ENCODE assay signal across 2 cellular contexts in the genomic region with DNA sequence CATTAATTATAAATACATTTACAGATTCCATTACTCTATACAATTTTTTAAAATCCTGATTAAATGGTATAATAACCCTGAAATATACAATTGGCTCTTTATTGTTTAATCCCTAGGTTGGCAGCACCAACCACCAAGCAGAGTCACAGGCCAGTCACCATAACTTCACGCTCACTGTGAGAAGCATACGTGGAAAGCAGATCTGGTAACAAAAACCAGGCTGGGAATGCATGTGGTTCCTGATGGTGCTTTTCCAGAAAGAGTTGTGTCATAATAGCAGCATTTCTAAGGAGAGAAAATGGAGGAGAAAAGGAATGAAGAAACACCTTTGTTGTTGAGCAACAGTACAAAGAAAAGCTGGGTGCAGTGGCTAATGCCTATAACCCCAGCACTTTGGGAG.
TF ChIP-seq lines count a peak whose summit lies in the region.

No MANE protein-coding gene starts in this region.

TF ChIP-seq in H1, 55 proteins besides CTCF, POLR2A, EP300 and RAD21 (continues in another document):
- no peak for TF ChIP-seq ZNF274 (IDR thresholded peaks at IDR 0.05; ENCODE audit: borderline replicate concordance, extremely low read depth, low read length)
- no peak for TF ChIP-seq TBP (IDR thresholded peaks at IDR 0.05; ENCODE audit: low read depth, low read length)
- TF ChIP-seq BACH1 (IDR thresholded peaks at IDR 0.05; ENCODE audit: low read length): no peak
- TF ChIP-seq EGR1 (IDR thresholded peaks at IDR 0.05; ENCODE audit: borderline replicate concordance, low read depth, low read length): no peak
- no peak for TF ChIP-seq NANOG (IDR thresholded peaks at IDR 0.05; ENCODE audit: insufficient read depth, low read depth, low read length, poor library complexity, severe bottlenecking)
- no peak for TF ChIP-seq NRF1 (IDR thresholded peaks at IDR 0.05; ENCODE audit: low read depth, low read length)
- no peak for TF ChIP-seq TCF12 (IDR thresholded peaks at IDR 0.05; ENCODE audit: low read depth, low read length)
- TF ChIP-seq, protein P1, sequence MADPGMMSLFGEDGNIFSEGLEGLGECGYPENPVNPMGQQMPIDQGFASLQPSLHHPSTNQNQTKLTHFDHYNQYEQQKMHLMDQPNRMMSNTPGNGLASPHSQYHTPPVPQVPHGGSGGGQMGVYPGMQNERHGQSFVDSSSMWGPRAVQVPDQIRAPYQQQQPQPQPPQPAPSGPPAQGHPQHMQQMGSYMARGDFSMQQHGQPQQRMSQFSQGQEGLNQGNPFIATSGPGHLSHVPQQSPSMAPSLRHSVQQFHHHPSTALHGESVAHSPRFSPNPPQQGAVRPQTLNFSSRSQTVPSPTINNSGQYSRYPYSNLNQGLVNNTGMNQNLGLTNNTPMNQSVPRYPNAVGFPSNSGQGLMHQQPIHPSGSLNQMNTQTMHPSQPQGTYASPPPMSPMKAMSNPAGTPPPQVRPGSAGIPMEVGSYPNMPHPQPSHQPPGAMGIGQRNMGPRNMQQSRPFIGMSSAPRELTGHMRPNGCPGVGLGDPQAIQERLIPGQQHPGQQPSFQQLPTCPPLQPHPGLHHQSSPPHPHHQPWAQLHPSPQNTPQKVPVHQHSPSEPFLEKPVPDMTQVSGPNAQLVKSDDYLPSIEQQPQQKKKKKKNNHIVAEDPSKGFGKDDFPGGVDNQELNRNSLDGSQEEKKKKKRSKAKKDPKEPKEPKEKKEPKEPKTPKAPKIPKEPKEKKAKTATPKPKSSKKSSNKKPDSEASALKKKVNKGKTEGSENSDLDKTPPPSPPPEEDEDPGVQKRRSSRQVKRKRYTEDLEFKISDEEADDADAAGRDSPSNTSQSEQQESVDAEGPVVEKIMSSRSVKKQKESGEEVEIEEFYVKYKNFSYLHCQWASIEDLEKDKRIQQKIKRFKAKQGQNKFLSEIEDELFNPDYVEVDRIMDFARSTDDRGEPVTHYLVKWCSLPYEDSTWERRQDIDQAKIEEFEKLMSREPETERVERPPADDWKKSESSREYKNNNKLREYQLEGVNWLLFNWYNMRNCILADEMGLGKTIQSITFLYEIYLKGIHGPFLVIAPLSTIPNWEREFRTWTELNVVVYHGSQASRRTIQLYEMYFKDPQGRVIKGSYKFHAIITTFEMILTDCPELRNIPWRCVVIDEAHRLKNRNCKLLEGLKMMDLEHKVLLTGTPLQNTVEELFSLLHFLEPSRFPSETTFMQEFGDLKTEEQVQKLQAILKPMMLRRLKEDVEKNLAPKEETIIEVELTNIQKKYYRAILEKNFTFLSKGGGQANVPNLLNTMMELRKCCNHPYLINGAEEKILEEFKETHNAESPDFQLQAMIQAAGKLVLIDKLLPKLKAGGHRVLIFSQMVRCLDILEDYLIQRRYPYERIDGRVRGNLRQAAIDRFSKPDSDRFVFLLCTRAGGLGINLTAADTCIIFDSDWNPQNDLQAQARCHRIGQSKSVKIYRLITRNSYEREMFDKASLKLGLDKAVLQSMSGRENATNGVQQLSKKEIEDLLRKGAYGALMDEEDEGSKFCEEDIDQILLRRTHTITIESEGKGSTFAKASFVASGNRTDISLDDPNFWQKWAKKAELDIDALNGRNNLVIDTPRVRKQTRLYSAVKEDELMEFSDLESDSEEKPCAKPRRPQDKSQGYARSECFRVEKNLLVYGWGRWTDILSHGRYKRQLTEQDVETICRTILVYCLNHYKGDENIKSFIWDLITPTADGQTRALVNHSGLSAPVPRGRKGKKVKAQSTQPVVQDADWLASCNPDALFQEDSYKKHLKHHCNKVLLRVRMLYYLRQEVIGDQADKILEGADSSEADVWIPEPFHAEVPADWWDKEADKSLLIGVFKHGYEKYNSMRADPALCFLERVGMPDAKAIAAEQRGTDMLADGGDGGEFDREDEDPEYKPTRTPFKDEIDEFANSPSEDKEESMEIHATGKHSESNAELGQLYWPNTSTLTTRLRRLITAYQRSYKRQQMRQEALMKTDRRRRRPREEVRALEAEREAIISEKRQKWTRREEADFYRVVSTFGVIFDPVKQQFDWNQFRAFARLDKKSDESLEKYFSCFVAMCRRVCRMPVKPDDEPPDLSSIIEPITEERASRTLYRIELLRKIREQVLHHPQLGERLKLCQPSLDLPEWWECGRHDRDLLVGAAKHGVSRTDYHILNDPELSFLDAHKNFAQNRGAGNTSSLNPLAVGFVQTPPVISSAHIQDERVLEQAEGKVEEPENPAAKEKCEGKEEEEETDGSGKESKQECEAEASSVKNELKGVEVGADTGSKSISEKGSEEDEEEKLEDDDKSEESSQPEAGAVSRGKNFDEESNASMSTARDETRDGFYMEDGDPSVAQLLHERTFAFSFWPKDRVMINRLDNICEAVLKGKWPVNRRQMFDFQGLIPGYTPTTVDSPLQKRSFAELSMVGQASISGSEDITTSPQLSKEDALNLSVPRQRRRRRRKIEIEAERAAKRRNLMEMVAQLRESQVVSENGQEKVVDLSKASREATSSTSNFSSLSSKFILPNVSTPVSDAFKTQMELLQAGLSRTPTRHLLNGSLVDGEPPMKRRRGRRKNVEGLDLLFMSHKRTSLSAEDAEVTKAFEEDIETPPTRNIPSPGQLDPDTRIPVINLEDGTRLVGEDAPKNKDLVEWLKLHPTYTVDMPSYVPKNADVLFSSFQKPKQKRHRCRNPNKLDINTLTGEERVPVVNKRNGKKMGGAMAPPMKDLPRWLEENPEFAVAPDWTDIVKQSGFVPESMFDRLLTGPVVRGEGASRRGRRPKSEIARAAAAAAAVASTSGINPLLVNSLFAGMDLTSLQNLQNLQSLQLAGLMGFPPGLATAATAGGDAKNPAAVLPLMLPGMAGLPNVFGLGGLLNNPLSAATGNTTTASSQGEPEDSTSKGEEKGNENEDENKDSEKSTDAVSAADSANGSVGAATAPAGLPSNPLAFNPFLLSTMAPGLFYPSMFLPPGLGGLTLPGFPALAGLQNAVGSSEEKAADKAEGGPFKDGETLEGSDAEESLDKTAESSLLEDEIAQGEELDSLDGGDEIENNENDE (IDR thresholded peaks at IDR 0.05; ENCODE audit: insufficient replicate concordance, low read length): no peak
- no peak for TF ChIP-seq JUND (IDR thresholded peaks at IDR 0.05; ENCODE audit: low read length)
- TF ChIP-seq TEAD4 (IDR thresholded peaks at IDR 0.05; ENCODE audit: low read depth, low read length): no peak
- TF ChIP-seq POLR2AphosphoS5 (IDR thresholded peaks at IDR 0.05; ENCODE audit: low read depth, low read length): no peak
- TF ChIP-seq, protein P2, sequence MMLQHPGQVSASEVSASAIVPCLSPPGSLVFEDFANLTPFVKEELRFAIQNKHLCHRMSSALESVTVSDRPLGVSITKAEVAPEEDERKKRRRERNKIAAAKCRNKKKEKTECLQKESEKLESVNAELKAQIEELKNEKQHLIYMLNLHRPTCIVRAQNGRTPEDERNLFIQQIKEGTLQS (IDR thresholded peaks at IDR 0.05; ENCODE audit: insufficient read depth, low read depth, low read length): no peak
- TF ChIP-seq SAP30 (IDR thresholded peaks at IDR 0.05; ENCODE audit: insufficient read depth, insufficient replicate concordance, low read length): no peak
- no peak for TF ChIP-seq EZH2 (IDR thresholded peaks at IDR 0.05; ENCODE audit: low read depth, low read length, severe bottlenecking)

TF ChIP-seq in WTC11, 78 proteins besides CTCF, POLR2A, EP300 and RAD21:
- TF ChIP-seq, protein P3, sequence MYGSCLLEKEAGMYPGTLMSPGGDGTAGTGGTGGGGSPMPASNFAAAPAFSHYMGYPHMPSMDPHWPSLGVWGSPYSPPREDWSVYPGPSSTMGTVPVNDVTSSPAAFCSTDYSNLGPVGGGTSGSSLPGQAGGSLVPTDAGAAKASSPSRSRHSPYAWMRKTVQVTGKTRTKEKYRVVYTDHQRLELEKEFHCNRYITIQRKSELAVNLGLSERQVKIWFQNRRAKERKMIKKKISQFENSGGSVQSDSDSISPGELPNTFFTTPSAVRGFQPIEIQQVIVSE (CRISPR knock-in tag; IDR thresholded peaks at IDR 0.05; ENCODE audit: borderline replicate concordance): no peak
- TF ChIP-seq, protein P4, sequence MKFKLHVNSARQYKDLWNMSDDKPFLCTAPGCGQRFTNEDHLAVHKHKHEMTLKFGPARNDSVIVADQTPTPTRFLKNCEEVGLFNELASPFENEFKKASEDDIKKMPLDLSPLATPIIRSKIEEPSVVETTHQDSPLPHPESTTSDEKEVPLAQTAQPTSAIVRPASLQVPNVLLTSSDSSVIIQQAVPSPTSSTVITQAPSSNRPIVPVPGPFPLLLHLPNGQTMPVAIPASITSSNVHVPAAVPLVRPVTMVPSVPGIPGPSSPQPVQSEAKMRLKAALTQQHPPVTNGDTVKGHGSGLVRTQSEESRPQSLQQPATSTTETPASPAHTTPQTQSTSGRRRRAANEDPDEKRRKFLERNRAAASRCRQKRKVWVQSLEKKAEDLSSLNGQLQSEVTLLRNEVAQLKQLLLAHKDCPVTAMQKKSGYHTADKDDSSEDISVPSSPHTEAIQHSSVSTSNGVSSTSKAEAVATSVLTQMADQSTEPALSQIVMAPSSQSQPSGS (CRISPR knock-in tag; IDR thresholded peaks at IDR 0.05; ENCODE audit: borderline replicate concordance, low read depth): no peak
